In genomic region chrX:14529288-14529989, GRCh38 we compare ENCODE assay signal across 10 cellular contexts. TPM values are rescaled to one million over a fixed set of nuclear protein-coding genes. Genes with fewer than 3 reads are reported as not detected.
DNase-seq lines count a peak whose midpoint lies in the region; ATAC-seq and TF ChIP-seq lines count a peak whose summit lies in the region.
"Had no signal": no experiment of that assay in that cellular context is flagged by ENCODE, and none has a peak within 500 bp of the region (broad histone marks: within the 10 kb centered on the region; RNA-seq: fewer than 3 reads in every experiment).

TSS of gene GLRA2 (plus strand) at chrX:14529536. CDS start at chrX:14530058, 522 bp downstream.

- CTCF ChIA-PET in activated B cell treated with CpG ODN at 0.5 μM for 24 hours (lab: Charles Lee), result no interaction called here

- H3K27ac ChIP-seq in psoas muscle, result no peak within 1 kb of the TSS

- peak within 1 kb of the TSS; percentile 44 for H3K4me3 Mint-ChIP-seq in activated B cell treated with CpG ODN at 0.5 μM for 24 hours

- H3K27me3 Mint-ChIP-seq in activated B cell treated with CpG ODN at 0.5 μM for 24 hours, result peaks cover 4% of the 10 kb centered on the region

- DNase-seq in stimulated activated CD4-positive, alpha-beta T cell treated with anti-CD3 and anti-CD28 coated beads, Interleukin-15, amount 100 ng/mL, for 24 hours, result peak; percentile 1
- no peak for DNase-seq in stimulated activated CD4-positive, alpha-beta T cell treated with anti-CD3 and anti-CD28 coated beads, Interleukin-1b, Interleukin-23, amount 100 ng/mL, for 48 hours
- DNase-seq in activated B cell treated with CpG ODN at 0.5 μM for 24 hours, result no peak
- DNase-seq in iPS-NIHi11 (ENCODE audit: low spot score), result peak; percentile 57
- DNase-seq in psoas muscle, result no peak
- DNase-seq in T-helper 1 cell, result no peak
- DNase-seq: NCI-H2029 treated with DMSO at 0.1 percent for 48 hours had no signal

- peaks cover 0 to 6% (median 0%) of the 10 kb centered on the region in 3 donors for H3K27me3 ChIP-seq in psoas muscle (ENCODE audit: insufficient read depth in 3 of 3, low read length in 2 of 3)

- 5 to 9% (median 5%) methylated on average over 14 to 17 of the region's 17 CpGs for WGBS in psoas muscle, 3 donors

- no peaks in the 10 kb centered on the region for H3K36me3 ChIP-seq in psoas muscle (ENCODE audit: insufficient read depth in 1 of 2, low read depth in 1 of 2)

- H3K4me1 Mint-ChIP-seq in activated B cell treated with CpG ODN at 0.5 μM for 24 hours, result peaks cover 2% of the 10 kb centered on the region

- H3K4me1 ChIP-seq in psoas muscle, result no peaks in the 10 kb centered on the region

- H3K4me3 ChIP-seq in psoas muscle, result no peak within 1 kb of the TSS

- POLR2A ChIA-PET in activated B cell treated with CpG ODN at 0.5 μM for 24 hours (lab: Charles Lee), result no interaction called here

- ATAC-seq in activated B cell treated with CpG ODN at 0.5 μM for 24 hours (ENCODE audit: low read depth), result no peak
- no peak for ATAC-seq in psoas muscle
- no peak for ATAC-seq in HG02588 (IDR thresholded peaks at IDR 0.05; ENCODE audit: unreplicated experiment)
- ATAC-seq in HG02870 (IDR thresholded peaks at IDR 0.05; ENCODE audit: unreplicated experiment), result no peak

- H3K36me3 Mint-ChIP-seq in activated B cell treated with CpG ODN at 0.5 μM for 24 hours (ENCODE audit: low read depth), result no peaks in the 10 kb centered on the region

- H3K9me3 Mint-ChIP-seq in activated B cell treated with CpG ODN at 0.5 μM for 24 hours, result peaks cover 2% of the 10 kb centered on the region

- TF ChIP-seq CTCF in activated B cell treated with CpG ODN at 0.5 μM for 24 hours (IDR thresholded peaks at IDR 0.05) (no peak), psoas muscle (IDR thresholded peaks at IDR 0.05) (no peak)

- no peak within 1 kb of the TSS for H3K27ac Mint-ChIP-seq in activated B cell treated with CpG ODN at 0.5 μM for 24 hours

- H3K9me3 ChIP-seq in psoas muscle, result no peaks in the 10 kb centered on the region

- intact Hi-C loops in activated B cell treated with CpG ODN at 0.5 μM for 24 hours (cut with micrococcal nuclease), result loop anchor here (2.0 to 5.0 kb wide), 2 partner anchors 432 to 491 kb away; no protein-coding TSS in a partner anchor
- intact Hi-C loops in psoas muscle (cut with DNase I), result no loop called here

RNA-seq across cellular contexts. Expression of gene GLRA2, which starts in this region (rescaled TPM):
- total RNA-seq in activated B cell treated with CpG ODN at 0.5 μM for 24 hours, result not detected in 2 replicates
- total RNA-seq in psoas muscle, result not detected
- not detected for polyA plus RNA-seq in psoas muscle
- total RNA-seq: bronchial epithelial cell had no signal

Comparison
In these comparisons a context has a peak if more than half of its experiments do, and no peak if none do; other contexts are left out.
1. DNase-seq: peak in stimulated activated CD4-positive, alpha-beta T cell treated with anti-CD3 and anti-CD28 coated beads, Interleukin-15, amount 100 ng/mL, for 24 hours (single experiment) and iPS-NIHi11 (single experiment); none in stimulated activated CD4-positive, alpha-beta T cell treated with anti-CD3 and anti-CD28 coated beads, Interleukin-1b, Interleukin-23, amount 100 ng/mL, for 48 hours (single experiment), activated B cell treated with CpG ODN at 0.5 μM for 24 hours (single experiment), psoas muscle (0 of 2) and T-helper 1 cell (0 of 5).